ENCODE assay signal across 1 cellular context in the genomic region with DNA sequence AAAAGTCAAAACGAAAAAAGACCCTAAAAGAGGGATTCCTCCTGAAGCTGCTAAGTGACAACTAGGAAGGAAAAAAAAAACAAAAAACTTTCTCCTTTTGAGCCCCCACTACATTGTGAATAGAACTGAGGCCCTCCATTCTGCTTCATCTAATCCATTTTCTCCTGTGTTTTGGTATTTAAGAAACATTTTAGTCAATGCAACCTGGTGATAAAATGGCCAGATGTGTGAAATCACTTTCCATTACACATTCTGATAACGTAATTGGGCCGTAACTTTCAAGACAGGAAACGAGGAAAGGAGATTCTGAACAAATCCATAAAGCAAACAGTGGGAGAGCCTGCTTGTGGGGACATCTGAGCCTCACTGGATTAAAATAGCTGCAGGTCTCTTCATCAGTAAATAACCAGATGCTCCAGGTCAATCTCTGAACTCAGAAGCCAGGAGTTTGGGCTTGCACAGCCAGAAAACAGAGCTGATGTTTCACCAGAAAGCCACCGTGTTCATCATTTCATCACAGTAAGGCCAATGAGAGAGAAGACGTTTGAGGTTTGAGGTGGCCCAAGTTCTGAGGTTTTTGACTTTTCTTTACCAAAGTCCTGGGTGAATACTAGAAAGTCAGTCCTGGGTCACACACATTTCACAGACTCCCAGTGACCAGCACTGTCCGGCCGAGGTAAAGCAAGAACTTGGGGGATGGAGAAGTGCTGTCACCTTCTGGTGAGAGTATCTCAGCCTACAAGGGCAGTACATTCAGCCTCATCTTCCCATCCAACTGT.
A peak's percentile ranks its signal among the peaks of the same experiment; 100 is the strongest.
TF ChIP-seq lines count a peak whose summit lies in the region.

No MANE protein-coding gene starts in this region.

TF ChIP-seq in HepG2, 621 proteins besides CTCF, POLR2A, EP300 and RAD21 (continues in another document):
- TF ChIP-seq ZNF709 (CRISPR knock-in tag; IDR thresholded peaks at IDR 0.05) (no peak), TCF7 (IDR thresholded peaks at IDR 0.05; ENCODE audit: low read depth) (no peak), PAF1 (CRISPR knock-in tag; IDR thresholded peaks at IDR 0.05) (no peak), HDAC1 (CRISPR knock-in tag; IDR thresholded peaks at IDR 0.05) (no peak), ATF7 (IDR thresholded peaks at IDR 0.05) (no peak), ATF7 (CRISPR knock-in tag; IDR thresholded peaks at IDR 0.05) (no peak), HIVEP1 (CRISPR knock-in tag; IDR thresholded peaks at IDR 0.05) (no peak), SOX5 (CRISPR knock-in tag; IDR thresholded peaks at IDR 0.05; ENCODE audit: borderline replicate concordance) (no peak), CENPX (CRISPR knock-in tag; IDR thresholded peaks at IDR 0.05) (no peak), STAG1 (CRISPR knock-in tag; IDR thresholded peaks at IDR 0.05) (no peak), FOXA3 (CRISPR knock-in tag; IDR thresholded peaks at IDR 0.05) (peak; percentile 34; the same call in 1 of the 2 replicates), ZNF10 (CRISPR knock-in tag; IDR thresholded peaks at IDR 0.05; ENCODE audit: borderline replicate concordance, low read depth) (no peak), ZNF235 (CRISPR knock-in tag; IDR thresholded peaks at IDR 0.05; ENCODE audit: borderline replicate concordance) (no peak), SATB2 (CRISPR knock-in tag; IDR thresholded peaks at IDR 0.05) (no peak), TAF1 (CRISPR knock-in tag; IDR thresholded peaks at IDR 0.05) (no peak), ZNF879 (CRISPR knock-in tag; IDR thresholded peaks at IDR 0.05) (no peak), GATAD2A (CRISPR knock-in tag; IDR thresholded peaks at IDR 0.05) (0 out of 2 replicates have a peak, but pooled peaks have one; percentile 22), ZNF776 (CRISPR knock-in tag; IDR thresholded peaks at IDR 0.05) (no peak), ZEB1 (IDR thresholded peaks at IDR 0.05; ENCODE audit: insufficient replicate concordance, low read depth) (no peak), CCDC6 (CRISPR knock-in tag; IDR thresholded peaks at IDR 0.05) (no peak)
- TF ChIP-seq, protein P1, sequence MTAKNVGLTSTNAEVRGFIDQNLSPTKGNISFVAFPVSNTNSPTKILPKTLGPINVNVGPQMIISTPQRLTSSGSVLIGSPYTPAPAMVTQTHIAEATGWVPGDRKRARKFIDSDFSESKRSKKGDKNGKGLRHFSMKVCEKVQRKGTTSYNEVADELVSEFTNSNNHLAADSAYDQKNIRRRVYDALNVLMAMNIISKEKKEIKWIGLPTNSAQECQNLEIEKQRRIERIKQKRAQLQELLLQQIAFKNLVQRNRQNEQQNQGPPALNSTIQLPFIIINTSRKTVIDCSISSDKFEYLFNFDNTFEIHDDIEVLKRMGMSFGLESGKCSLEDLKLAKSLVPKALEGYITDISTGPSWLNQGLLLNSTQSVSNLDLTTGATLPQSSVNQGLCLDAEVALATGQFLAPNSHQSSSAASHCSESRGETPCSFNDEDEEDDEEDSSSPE (CRISPR knock-in tag; IDR thresholded peaks at IDR 0.05) = no peak
- TF ChIP-seq, protein P2, sequence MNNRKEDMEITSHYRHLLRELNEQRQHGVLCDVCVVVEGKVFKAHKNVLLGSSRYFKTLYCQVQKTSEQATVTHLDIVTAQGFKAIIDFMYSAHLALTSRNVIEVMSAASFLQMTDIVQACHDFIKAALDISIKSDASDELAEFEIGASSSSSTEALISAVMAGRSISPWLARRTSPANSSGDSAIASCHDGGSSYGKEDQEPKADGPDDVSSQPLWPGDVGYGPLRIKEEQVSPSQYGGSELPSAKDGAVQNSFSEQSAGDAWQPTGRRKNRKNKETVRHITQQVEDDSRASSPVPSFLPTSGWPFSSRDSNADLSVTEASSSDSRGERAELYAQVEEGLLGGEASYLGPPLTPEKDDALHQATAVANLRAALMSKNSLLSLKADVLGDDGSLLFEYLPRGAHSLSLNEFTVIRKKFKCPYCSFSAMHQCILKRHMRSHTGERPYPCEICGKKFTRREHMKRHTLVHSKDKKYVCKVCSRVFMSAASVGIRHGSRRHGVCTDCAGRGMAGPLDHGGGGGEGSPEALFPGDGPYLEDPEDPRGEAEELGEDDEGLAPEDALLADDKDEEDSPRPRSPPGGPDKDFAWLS (CRISPR knock-in tag; IDR thresholded peaks at IDR 0.05; ENCODE audit: borderline replicate concordance) = no peak
- TF ChIP-seq, protein P3, sequence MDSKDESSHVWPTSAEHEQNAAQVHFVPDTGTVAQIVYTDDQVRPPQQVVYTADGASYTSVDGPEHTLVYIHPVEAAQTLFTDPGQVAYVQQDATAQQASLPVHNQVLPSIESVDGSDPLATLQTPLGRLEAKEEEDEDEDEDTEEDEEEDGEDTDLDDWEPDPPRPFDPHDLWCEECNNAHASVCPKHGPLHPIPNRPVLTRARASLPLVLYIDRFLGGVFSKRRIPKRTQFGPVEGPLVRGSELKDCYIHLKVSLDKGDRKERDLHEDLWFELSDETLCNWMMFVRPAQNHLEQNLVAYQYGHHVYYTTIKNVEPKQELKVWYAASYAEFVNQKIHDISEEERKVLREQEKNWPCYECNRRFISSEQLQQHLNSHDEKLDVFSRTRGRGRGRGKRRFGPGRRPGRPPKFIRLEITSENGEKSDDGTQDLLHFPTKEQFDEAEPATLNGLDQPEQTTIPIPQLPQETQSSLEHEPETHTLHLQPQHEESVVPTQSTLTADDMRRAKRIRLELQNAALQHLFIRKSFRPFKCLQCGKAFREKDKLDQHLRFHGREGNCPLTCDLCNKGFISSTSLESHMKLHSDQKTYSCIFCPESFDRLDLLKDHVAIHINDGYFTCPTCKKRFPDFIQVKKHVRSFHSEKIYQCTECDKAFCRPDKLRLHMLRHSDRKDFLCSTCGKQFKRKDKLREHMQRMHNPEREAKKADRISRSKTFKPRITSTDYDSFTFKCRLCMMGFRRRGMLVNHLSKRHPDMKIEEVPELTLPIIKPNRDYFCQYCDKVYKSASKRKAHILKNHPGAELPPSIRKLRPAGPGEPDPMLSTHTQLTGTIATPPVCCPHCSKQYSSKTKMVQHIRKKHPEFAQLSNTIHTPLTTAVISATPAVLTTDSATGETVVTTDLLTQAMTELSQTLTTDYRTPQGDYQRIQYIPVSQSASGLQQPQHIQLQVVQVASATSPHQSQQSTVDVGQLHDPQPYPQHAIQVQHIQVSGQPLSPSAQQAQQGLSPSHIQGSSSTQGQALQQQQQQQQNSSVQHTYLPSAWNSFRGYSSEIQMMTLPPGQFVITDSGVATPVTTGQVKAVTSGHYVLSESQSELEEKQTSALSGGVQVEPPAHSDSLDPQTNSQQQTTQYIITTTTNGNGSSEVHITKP (CRISPR knock-in tag; IDR thresholded peaks at IDR 0.05; ENCODE audit: low read depth) = no peak
- TF ChIP-seq, protein P4, sequence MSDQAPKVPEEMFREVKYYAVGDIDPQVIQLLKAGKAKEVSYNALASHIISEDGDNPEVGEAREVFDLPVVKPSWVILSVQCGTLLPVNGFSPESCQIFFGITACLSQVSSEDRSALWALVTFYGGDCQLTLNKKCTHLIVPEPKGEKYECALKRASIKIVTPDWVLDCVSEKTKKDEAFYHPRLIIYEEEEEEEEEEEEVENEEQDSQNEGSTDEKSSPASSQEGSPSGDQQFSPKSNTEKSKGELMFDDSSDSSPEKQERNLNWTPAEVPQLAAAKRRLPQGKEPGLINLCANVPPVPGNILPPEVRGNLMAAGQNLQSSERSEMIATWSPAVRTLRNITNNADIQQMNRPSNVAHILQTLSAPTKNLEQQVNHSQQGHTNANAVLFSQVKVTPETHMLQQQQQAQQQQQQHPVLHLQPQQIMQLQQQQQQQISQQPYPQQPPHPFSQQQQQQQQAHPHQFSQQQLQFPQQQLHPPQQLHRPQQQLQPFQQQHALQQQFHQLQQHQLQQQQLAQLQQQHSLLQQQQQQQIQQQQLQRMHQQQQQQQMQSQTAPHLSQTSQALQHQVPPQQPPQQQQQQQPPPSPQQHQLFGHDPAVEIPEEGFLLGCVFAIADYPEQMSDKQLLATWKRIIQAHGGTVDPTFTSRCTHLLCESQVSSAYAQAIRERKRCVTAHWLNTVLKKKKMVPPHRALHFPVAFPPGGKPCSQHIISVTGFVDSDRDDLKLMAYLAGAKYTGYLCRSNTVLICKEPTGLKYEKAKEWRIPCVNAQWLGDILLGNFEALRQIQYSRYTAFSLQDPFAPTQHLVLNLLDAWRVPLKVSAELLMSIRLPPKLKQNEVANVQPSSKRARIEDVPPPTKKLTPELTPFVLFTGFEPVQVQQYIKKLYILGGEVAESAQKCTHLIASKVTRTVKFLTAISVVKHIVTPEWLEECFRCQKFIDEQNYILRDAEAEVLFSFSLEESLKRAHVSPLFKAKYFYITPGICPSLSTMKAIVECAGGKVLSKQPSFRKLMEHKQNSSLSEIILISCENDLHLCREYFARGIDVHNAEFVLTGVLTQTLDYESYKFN (CRISPR knock-in tag; conservative IDR thresholded peaks at IDR 0.05) = peak; percentile 49; the same call in 1 of the 2 replicates
- TF ChIP-seq, protein P5, sequence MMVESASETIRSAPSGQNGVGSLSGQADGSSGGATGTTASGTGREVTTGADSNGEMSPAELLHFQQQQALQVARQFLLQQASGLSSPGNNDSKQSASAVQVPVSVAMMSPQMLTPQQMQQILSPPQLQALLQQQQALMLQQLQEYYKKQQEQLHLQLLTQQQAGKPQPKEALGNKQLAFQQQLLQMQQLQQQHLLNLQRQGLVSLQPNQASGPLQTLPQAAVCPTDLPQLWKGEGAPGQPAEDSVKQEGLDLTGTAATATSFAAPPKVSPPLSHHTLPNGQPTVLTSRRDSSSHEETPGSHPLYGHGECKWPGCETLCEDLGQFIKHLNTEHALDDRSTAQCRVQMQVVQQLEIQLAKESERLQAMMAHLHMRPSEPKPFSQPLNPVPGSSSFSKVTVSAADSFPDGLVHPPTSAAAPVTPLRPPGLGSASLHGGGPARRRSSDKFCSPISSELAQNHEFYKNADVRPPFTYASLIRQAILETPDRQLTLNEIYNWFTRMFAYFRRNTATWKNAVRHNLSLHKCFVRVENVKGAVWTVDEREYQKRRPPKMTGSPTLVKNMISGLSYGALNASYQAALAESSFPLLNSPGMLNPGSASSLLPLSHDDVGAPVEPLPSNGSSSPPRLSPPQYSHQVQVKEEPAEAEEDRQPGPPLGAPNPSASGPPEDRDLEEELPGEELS (CRISPR knock-in tag; IDR thresholded peaks at IDR 0.05) = 0 out of 2 replicates have a peak, but pooled peaks have one; percentile 32
- TF ChIP-seq, protein P6, sequence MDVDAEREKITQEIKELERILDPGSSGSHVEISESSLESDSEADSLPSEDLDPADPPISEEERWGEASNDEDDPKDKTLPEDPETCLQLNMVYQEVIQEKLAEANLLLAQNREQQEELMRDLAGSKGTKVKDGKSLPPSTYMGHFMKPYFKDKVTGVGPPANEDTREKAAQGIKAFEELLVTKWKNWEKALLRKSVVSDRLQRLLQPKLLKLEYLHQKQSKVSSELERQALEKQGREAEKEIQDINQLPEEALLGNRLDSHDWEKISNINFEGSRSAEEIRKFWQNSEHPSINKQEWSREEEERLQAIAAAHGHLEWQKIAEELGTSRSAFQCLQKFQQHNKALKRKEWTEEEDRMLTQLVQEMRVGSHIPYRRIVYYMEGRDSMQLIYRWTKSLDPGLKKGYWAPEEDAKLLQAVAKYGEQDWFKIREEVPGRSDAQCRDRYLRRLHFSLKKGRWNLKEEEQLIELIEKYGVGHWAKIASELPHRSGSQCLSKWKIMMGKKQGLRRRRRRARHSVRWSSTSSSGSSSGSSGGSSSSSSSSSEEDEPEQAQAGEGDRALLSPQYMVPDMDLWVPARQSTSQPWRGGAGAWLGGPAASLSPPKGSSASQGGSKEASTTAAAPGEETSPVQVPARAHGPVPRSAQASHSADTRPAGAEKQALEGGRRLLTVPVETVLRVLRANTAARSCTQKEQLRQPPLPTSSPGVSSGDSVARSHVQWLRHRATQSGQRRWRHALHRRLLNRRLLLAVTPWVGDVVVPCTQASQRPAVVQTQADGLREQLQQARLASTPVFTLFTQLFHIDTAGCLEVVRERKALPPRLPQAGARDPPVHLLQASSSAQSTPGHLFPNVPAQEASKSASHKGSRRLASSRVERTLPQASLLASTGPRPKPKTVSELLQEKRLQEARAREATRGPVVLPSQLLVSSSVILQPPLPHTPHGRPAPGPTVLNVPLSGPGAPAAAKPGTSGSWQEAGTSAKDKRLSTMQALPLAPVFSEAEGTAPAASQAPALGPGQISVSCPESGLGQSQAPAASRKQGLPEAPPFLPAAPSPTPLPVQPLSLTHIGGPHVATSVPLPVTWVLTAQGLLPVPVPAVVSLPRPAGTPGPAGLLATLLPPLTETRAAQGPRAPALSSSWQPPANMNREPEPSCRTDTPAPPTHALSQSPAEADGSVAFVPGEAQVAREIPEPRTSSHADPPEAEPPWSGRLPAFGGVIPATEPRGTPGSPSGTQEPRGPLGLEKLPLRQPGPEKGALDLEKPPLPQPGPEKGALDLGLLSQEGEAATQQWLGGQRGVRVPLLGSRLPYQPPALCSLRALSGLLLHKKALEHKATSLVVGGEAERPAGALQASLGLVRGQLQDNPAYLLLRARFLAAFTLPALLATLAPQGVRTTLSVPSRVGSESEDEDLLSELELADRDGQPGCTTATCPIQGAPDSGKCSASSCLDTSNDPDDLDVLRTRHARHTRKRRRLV (CRISPR knock-in tag; IDR thresholded peaks at IDR 0.05) = no peak
- TF ChIP-seq, protein P7, sequence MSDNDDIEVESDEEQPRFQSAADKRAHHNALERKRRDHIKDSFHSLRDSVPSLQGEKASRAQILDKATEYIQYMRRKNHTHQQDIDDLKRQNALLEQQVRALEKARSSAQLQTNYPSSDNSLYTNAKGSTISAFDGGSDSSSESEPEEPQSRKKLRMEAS (IDR thresholded peaks at IDR 0.05) = no peak
- TF ChIP-seq, protein P8, sequence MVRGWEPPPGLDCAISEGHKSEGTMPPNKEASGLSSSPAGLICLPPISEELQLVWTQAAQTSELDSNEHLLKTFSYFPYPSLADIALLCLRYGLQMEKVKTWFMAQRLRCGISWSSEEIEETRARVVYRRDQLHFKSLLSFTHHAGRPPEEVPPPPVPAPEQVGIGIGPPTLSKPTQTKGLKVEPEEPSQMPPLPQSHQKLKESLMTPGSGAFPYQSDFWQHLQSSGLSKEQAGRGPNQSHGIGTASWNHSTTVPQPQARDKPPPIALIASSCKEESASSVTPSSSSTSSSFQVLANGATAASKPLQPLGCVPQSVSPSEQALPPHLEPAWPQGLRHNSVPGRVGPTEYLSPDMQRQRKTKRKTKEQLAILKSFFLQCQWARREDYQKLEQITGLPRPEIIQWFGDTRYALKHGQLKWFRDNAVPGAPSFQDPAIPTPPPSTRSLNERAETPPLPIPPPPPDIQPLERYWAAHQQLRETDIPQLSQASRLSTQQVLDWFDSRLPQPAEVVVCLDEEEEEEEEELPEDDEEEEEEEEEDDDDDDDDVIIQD (CRISPR knock-in tag; IDR thresholded peaks at IDR 0.05; ENCODE audit: low read depth) = peak; percentile 46; the same call in 1 of the 2 replicates
